1 cellular context compared by ENCODE assay signal in the genomic region with DNA sequence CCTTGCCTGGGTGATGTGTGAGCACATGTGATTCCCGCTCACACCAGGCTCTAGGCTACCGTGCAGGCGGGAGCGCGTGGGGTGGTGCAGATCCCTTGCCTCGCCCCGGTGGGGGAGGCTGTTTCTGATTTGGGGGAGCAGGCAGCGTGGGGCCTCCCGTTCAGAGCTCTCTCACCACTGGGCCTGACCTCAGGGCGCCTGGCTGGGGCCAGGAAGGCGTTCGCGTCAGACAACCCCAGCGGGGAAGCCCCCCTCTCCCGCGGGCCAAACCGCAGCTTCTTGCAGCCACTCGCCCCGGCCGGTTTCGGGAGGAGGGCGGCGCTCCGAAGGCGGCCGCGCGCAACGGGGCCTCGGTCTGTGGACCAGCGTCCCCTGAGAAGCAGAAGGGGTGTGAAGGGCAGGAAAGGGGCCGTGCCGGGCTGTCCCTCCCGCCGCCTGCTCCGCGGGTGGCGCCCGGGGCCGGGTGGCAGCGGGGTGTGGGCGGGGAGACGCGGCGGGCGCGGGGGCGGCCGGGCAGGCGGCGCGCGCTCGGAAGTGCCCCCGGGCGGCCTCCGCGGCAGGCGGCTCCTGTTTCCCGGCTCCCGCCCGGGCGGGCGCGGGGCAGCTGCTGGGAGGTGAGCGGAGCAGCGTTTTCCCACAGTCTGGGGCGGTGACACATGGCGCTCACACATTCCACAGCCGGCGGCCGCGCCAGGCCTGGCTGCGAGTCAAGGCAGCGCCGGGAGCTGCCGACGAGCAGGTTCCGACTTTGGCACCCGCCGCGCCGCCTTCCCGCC.
TF ChIP-seq lines count a peak whose summit lies in the region.

No MANE protein-coding gene starts in this region.

TF ChIP-seq in K562, 482 proteins besides CTCF, POLR2A, EP300 and RAD21 (continued from another document and continues in another):
- TF ChIP-seq, protein P1, sequence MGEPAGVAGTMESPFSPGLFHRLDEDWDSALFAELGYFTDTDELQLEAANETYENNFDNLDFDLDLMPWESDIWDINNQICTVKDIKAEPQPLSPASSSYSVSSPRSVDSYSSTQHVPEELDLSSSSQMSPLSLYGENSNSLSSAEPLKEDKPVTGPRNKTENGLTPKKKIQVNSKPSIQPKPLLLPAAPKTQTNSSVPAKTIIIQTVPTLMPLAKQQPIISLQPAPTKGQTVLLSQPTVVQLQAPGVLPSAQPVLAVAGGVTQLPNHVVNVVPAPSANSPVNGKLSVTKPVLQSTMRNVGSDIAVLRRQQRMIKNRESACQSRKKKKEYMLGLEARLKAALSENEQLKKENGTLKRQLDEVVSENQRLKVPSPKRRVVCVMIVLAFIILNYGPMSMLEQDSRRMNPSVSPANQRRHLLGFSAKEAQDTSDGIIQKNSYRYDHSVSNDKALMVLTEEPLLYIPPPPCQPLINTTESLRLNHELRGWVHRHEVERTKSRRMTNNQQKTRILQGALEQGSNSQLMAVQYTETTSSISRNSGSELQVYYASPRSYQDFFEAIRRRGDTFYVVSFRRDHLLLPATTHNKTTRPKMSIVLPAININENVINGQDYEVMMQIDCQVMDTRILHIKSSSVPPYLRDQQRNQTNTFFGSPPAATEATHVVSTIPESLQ (CRISPR knock-in tag; IDR thresholded peaks at IDR 0.05): peak; percentile 88; the same call in 1 of the 2 replicates
- peak; percentile 48 for TF ChIP-seq FOSL1 (tag; conservative IDR thresholded peaks at IDR 0.05)
- TF ChIP-seq MEF2A (IDR thresholded peaks at IDR 0.05; ENCODE audit: control insufficient read depth, low read depth, low read length): no peak
- no peak for TF ChIP-seq ZNF133 (CRISPR knock-in tag; IDR thresholded peaks at IDR 0.05)
- TF ChIP-seq, protein P2, sequence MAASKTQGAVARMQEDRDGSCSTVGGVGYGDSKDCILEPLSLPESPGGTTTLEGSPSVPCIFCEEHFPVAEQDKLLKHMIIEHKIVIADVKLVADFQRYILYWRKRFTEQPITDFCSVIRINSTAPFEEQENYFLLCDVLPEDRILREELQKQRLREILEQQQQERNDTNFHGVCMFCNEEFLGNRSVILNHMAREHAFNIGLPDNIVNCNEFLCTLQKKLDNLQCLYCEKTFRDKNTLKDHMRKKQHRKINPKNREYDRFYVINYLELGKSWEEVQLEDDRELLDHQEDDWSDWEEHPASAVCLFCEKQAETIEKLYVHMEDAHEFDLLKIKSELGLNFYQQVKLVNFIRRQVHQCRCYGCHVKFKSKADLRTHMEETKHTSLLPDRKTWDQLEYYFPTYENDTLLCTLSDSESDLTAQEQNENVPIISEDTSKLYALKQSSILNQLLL (CRISPR knock-in tag; IDR thresholded peaks at IDR 0.05; ENCODE audit: borderline replicate concordance): no peak
- TF ChIP-seq, protein P3, sequence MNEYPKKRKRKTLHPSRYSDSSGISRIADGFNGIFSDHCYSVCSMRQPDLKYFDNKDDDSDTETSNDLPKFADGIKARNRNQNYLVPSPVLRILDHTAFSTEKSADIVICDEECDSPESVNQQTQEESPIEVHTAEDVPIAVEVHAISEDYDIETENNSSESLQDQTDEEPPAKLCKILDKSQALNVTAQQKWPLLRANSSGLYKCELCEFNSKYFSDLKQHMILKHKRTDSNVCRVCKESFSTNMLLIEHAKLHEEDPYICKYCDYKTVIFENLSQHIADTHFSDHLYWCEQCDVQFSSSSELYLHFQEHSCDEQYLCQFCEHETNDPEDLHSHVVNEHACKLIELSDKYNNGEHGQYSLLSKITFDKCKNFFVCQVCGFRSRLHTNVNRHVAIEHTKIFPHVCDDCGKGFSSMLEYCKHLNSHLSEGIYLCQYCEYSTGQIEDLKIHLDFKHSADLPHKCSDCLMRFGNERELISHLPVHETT (CRISPR knock-in tag; conservative IDR thresholded peaks at IDR 0.05 in 1 of 2, IDR thresholded peaks at IDR 0.05 in 1 of 2): peak in 1 of 2 experiments; percentile 86; a peak in 1 of 4 replicates
- 0 out of 2 replicates have a peak, but pooled peaks have one; percentile 67 for TF ChIP-seq ZNF165 (CRISPR knock-in tag; IDR thresholded peaks at IDR 0.05; ENCODE audit: borderline replicate concordance)
- no peak for TF ChIP-seq TBP (optimal IDR thresholded peaks at IDR 0.05; ENCODE audit: low read depth, low read length)
- no peak for TF ChIP-seq ZNF263 (CRISPR knock-in tag; IDR thresholded peaks at IDR 0.05; ENCODE audit: borderline replicate concordance)
- TF ChIP-seq, protein P4, sequence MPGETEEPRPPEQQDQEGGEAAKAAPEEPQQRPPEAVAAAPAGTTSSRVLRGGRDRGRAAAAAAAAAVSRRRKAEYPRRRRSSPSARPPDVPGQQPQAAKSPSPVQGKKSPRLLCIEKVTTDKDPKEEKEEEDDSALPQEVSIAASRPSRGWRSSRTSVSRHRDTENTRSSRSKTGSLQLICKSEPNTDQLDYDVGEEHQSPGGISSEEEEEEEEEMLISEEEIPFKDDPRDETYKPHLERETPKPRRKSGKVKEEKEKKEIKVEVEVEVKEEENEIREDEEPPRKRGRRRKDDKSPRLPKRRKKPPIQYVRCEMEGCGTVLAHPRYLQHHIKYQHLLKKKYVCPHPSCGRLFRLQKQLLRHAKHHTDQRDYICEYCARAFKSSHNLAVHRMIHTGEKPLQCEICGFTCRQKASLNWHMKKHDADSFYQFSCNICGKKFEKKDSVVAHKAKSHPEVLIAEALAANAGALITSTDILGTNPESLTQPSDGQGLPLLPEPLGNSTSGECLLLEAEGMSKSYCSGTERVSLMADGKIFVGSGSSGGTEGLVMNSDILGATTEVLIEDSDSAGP (CRISPR knock-in tag; IDR thresholded peaks at IDR 0.05): no peak
- peak; percentile 81 for TF ChIP-seq RNF2 (IDR thresholded peaks at IDR 0.05)
- no peak for TF ChIP-seq GATA2 (CRISPR knock-in tag; IDR thresholded peaks at IDR 0.05)
- TF ChIP-seq HMG20B (CRISPR knock-in tag; IDR thresholded peaks at IDR 0.05): no peak
- no peak for TF ChIP-seq HIVEP1 (CRISPR knock-in tag; IDR thresholded peaks at IDR 0.05)
- no peak for TF ChIP-seq TRIM24 (IDR thresholded peaks at IDR 0.05)
- no peak for TF ChIP-seq NELFE (IDR thresholded peaks at IDR 0.05; ENCODE audit: insufficient read depth, insufficient read length)
- TF ChIP-seq EGR1 (conservative IDR thresholded peaks at IDR 0.05): peak; percentile 30; the same call in 1 of the 2 replicates
- TF ChIP-seq RBM22 (IDR thresholded peaks at IDR 0.05; ENCODE audit: low read depth, low read length, poor library complexity, severe bottlenecking): no peak
- TF ChIP-seq HNRNPLL (IDR thresholded peaks at IDR 0.05; ENCODE audit: low read depth, low read length, poor library complexity, severe bottlenecking): no peak
- TF ChIP-seq, protein P5, sequence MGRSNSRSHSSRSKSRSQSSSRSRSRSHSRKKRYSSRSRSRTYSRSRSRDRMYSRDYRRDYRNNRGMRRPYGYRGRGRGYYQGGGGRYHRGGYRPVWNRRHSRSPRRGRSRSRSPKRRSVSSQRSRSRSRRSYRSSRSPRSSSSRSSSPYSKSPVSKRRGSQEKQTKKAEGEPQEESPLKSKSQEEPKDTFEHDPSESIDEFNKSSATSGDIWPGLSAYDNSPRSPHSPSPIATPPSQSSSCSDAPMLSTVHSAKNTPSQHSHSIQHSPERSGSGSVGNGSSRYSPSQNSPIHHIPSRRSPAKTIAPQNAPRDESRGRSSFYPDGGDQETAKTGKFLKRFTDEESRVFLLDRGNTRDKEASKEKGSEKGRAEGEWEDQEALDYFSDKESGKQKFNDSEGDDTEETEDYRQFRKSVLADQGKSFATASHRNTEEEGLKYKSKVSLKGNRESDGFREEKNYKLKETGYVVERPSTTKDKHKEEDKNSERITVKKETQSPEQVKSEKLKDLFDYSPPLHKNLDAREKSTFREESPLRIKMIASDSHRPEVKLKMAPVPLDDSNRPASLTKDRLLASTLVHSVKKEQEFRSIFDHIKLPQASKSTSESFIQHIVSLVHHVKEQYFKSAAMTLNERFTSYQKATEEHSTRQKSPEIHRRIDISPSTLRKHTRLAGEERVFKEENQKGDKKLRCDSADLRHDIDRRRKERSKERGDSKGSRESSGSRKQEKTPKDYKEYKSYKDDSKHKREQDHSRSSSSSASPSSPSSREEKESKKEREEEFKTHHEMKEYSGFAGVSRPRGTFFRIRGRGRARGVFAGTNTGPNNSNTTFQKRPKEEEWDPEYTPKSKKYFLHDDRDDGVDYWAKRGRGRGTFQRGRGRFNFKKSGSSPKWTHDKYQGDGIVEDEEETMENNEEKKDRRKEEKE (IDR thresholded peaks at IDR 0.05; ENCODE audit: borderline replicate concordance in 1 of 2, control insufficient read depth in 1 of 2, low read depth in 2 of 2, low read length in 1 of 2): no peak
- TF ChIP-seq TAF15 (IDR thresholded peaks at IDR 0.05; ENCODE audit: low read depth, low read length): no peak
- TF ChIP-seq ZC3H8 (IDR thresholded peaks at IDR 0.05): no peak
- TF ChIP-seq RFX5 (IDR thresholded peaks at IDR 0.05; ENCODE audit: low read depth, low read length): no peak
- peak; percentile 98 for TF ChIP-seq L3MBTL2 (IDR thresholded peaks at IDR 0.05)
- no peak for TF ChIP-seq KAT2B (IDR thresholded peaks at IDR 0.05; ENCODE audit: low read depth, low read length)
- TF ChIP-seq NUFIP1 (IDR thresholded peaks at IDR 0.05; ENCODE audit: partially characterized antibody): peak; percentile 72
- TF ChIP-seq ZNF408 (CRISPR knock-in tag; IDR thresholded peaks at IDR 0.05; ENCODE audit: low read depth): no peak
- TF ChIP-seq RFX1 (IDR thresholded peaks at IDR 0.05): no peak
- peak; percentile 48; the same call in 1 of the 2 replicates for TF ChIP-seq NFRKB (IDR thresholded peaks at IDR 0.05; ENCODE audit: low read depth)
- TF ChIP-seq, protein P6, sequence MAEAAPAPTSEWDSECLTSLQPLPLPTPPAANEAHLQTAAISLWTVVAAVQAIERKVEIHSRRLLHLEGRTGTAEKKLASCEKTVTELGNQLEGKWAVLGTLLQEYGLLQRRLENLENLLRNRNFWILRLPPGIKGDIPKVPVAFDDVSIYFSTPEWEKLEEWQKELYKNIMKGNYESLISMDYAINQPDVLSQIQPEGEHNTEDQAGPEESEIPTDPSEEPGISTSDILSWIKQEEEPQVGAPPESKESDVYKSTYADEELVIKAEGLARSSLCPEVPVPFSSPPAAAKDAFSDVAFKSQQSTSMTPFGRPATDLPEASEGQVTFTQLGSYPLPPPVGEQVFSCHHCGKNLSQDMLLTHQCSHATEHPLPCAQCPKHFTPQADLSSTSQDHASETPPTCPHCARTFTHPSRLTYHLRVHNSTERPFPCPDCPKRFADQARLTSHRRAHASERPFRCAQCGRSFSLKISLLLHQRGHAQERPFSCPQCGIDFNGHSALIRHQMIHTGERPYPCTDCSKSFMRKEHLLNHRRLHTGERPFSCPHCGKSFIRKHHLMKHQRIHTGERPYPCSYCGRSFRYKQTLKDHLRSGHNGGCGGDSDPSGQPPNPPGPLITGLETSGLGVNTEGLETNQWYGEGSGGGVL (CRISPR knock-in tag; IDR thresholded peaks at IDR 0.05): no peak
- no peak for TF ChIP-seq HNRNPUL1 (IDR thresholded peaks at IDR 0.05; ENCODE audit: low read length)
- no peak for TF ChIP-seq EHMT2 (IDR thresholded peaks at IDR 0.05)
- TF ChIP-seq, protein P7, sequence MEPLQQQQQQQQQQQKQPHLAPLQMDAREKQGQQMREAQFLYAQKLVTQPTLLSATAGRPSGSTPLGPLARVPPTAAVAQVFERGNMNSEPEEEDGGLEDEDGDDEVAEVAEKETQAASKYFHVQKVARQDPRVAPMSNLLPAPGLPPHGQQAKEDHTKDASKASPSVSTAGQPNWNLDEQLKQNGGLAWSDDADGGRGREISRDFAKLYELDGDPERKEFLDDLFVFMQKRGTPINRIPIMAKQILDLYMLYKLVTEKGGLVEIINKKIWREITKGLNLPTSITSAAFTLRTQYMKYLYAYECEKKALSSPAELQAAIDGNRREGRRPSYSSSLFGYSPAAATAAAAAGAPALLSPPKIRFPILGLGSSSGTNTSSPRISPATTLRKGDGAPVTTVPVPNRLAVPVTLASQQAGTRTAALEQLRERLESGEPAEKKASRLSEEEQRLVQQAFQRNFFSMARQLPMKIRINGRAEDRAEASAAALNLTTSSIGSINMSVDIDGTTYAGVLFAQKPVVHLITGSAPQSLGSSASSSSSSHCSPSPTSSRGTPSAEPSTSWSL (CRISPR knock-in tag; IDR thresholded peaks at IDR 0.05; ENCODE audit: borderline replicate concordance): 0 out of 2 replicates have a peak, but pooled peaks have one; percentile 61
- no peak for TF ChIP-seq DACH1 (IDR thresholded peaks at IDR 0.05; ENCODE audit: partially characterized antibody)
- TF ChIP-seq ZNF830 (CRISPR knock-in tag; IDR thresholded peaks at IDR 0.05): no peak
- peak; percentile 9; the same call in 1 of the 2 replicates for TF ChIP-seq ZNF347 (CRISPR knock-in tag; IDR thresholded peaks at IDR 0.05; ENCODE audit: low read depth)
- TF ChIP-seq, protein P8, sequence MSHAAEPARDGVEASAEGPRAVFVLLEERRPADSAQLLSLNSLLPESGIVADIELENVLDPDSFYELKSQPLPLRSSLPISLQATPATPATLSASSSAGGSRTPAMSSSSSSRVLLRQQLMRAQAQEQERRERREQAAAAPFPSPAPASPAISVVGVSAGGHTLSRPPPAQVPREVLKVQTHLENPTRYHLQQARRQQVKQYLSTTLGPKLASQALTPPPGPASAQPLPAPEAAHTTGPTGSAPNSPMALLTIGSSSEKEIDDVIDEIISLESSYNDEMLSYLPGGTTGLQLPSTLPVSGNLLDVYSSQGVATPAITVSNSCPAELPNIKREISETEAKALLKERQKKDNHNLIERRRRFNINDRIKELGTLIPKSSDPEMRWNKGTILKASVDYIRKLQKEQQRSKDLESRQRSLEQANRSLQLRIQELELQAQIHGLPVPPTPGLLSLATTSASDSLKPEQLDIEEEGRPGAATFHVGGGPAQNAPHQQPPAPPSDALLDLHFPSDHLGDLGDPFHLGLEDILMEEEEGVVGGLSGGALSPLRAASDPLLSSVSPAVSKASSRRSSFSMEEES (CRISPR knock-in tag; IDR thresholded peaks at IDR 0.05): no peak
- no peak for TF ChIP-seq KAT8 (IDR thresholded peaks at IDR 0.05; ENCODE audit: low read depth)
- peak; percentile 85 for TF ChIP-seq GATAD2A (IDR thresholded peaks at IDR 0.05)
- TF ChIP-seq, protein P9, sequence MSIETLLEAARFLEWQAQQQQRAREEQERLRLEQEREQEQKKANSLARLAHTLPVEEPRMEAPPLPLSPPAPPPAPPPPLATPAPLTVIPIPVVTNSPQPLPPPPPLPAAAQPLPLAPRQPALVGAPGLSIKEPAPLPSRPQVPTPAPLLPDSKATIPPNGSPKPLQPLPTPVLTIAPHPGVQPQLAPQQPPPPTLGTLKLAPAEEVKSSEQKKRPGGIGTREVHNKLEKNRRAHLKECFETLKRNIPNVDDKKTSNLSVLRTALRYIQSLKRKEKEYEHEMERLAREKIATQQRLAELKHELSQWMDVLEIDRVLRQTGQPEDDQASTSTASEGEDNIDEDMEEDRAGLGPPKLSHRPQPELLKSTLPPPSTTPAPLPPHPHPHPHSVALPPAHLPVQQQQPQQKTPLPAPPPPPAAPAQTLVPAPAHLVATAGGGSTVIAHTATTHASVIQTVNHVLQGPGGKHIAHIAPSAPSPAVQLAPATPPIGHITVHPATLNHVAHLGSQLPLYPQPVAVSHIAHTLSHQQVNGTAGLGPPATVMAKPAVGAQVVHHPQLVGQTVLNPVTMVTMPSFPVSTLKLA (conservative IDR thresholded peaks at IDR 0.05): peak; percentile 43 to 45; a peak in 2 of 4 replicates
- no peak for TF ChIP-seq ZNF239 (CRISPR knock-in tag; IDR thresholded peaks at IDR 0.05)
- TF ChIP-seq, protein P10, sequence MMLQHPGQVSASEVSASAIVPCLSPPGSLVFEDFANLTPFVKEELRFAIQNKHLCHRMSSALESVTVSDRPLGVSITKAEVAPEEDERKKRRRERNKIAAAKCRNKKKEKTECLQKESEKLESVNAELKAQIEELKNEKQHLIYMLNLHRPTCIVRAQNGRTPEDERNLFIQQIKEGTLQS (IDR thresholded peaks at IDR 0.05): no peak
- TF ChIP-seq, protein P10 (CRISPR knock-in tag; conservative IDR thresholded peaks at IDR 0.05): no peak
- no peak for TF ChIP-seq NFE2 (IDR thresholded peaks at IDR 0.05; ENCODE audit: low read depth)
- no peak for TF ChIP-seq HDGF (IDR thresholded peaks at IDR 0.05)
